Comparison of ENCODE assay signal across 15 cellular contexts in the genomic region with DNA sequence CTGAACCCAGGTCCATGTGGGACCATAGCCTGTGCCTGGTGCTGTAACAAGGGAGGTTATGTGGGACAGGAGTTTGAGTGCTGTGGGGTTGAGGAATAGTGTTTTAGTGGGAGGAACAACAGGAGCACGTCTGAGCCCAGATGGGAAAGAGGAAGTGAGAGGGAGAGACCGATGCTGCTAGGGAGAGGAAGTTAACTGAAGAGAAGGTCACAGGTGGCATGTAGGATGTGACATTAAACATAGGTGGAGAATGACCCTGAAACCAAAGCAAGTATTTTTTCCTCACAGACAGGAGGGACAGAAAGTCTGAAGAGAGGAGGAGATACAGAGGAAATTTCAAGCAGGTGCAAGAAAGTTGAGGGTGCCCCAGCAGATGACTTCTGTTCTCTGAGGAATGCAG.
A peak's percentile ranks its signal among the peaks of the same experiment; 100 is the strongest.
DNase-seq lines count a peak whose midpoint lies in the region; ATAC-seq and TF ChIP-seq lines count a peak whose summit lies in the region.
"Had no signal": no experiment of that assay in that cellular context is flagged by ENCODE, and none has a peak within 500 bp of the region (broad histone marks: within the 10 kb centered on the region; RNA-seq: fewer than 3 reads in every experiment).

No MANE protein-coding gene starts in this region.

- no peak overlapping the region for H3K27ac Mint-ChIP-seq in osteocyte (ENCODE audit: unreplicated experiment)
- H3K27ac Mint-ChIP-seq in natural killer cell, result no peak overlapping the region

- H3K27me3 Mint-ChIP-seq in osteocyte (ENCODE audit: unreplicated experiment), result peaks cover 78% of the 10 kb centered on the region
- peaks cover 22 to 27% of the 10 kb centered on the region in 2 donors for H3K27me3 Mint-ChIP-seq in natural killer cell (ENCODE audit: low read depth in 2 of 2)

- TF ChIP-seq CTCF in osteocyte (IDR thresholded peaks at IDR 0.05) (no peak), natural killer cell (IDR thresholded peaks at IDR 0.05) (no peak)

- DNase-seq in RPMI8226 (peak; percentile 81), osteocyte (ENCODE audit: extremely low spot score, unreplicated experiment) (peak; percentile 65), natural killer cell (no peak), pons (ENCODE audit: low spot score) (no peak)
- DNase-seq in stimulated activated CD8-positive, alpha-beta memory T cell treated with anti-CD3 and anti-CD28 coated beads, Interleukin-4, amount 100 ng/mL, for 48 hours, result no peak
- DNase-seq: activated effector memory CD4-positive, alpha-beta T cell treated with Interleukin-2 at 50 U/mL for 16 hours; DMS 273 treated with DMSO at 0.1 percent for 48 hours; foreskin keratinocyte; lower lobe of right lung; naive thymus-derived CD8-positive, alpha-beta T cell; NCI-H146; NCI-H446 treated with DMSO at 0.1 percent for 48 hours; PC-3 had no signal

- H3K4me3 Mint-ChIP-seq in osteocyte (ENCODE audit: unreplicated experiment) (no peak overlapping the region), natural killer cell (no peak overlapping the region)
- H3K4me3 Mint-ChIP-seq: naive thymus-derived CD8-positive, alpha-beta T cell had no signal

- H3K4me1 Mint-ChIP-seq in osteocyte (ENCODE audit: unreplicated experiment) (no peaks in the 10 kb centered on the region), natural killer cell (peaks cover 17 to 19% of the 10 kb centered on the region in 2 donors)

- H3K36me3 Mint-ChIP-seq in osteocyte (ENCODE audit: unreplicated experiment) (no peaks in the 10 kb centered on the region), natural killer cell (peaks cover 16% of the 10 kb centered on the region)

- H3K9me3 Mint-ChIP-seq in osteocyte (ENCODE audit: unreplicated experiment) (peaks cover 13% of the 10 kb centered on the region), natural killer cell (peaks cover 0 to 6% of the 10 kb centered on the region in 2 donors)

- intact Hi-C loops in natural killer cell (cut with micrococcal nuclease), result no loop called here

- ATAC-seq in GM18867 (IDR thresholded peaks at IDR 0.05; ENCODE audit: unreplicated experiment), result peak; percentile 68
- ATAC-seq in HG03439 (IDR thresholded peaks at IDR 0.05; ENCODE audit: unreplicated experiment), result peak; percentile 53
- no peak for ATAC-seq in natural killer cell
- ATAC-seq: foreskin keratinocyte; lower lobe of right lung; naive thymus-derived CD8-positive, alpha-beta T cell; PC-3 had no signal

Comparison
In these comparisons a context has a peak if more than half of its experiments do, and no peak if none do; other contexts are left out.
1. ATAC-seq: peak in GM18867 (single experiment) and HG03439 (single experiment); none in natural killer cell (0 of 3).
2. DNase-seq: peak in RPMI8226 (single experiment) and osteocyte (single experiment); none in natural killer cell (single experiment), pons (single experiment) and stimulated activated CD8-positive, alpha-beta memory T cell treated with anti-CD3 and anti-CD28 coated beads, Interleukin-4, amount 100 ng/mL, for 48 hours (single experiment).